Comparison of ENCODE assay signal across 1 cellular context in genomic region chr13:52399708-52400107, GRCh38.
TF ChIP-seq lines count a peak whose summit lies in the region.

No MANE protein-coding gene starts in this region.

TF ChIP-seq in HepG2, 621 proteins besides CTCF, POLR2A, EP300 and RAD21:
- no peak for TF ChIP-seq TFDP1 (CRISPR knock-in tag; IDR thresholded peaks at IDR 0.05; ENCODE audit: borderline replicate concordance)
- peak; percentile 20 for TF ChIP-seq STAG1 (CRISPR knock-in tag; IDR thresholded peaks at IDR 0.05)
